ENCODE assay signal across 34 cellular contexts in genomic region chr9:91379461-91379860, GRCh38.
"Had no signal": no experiment of that assay in that cellular context is flagged by ENCODE, and none has a peak within 500 bp of the region (broad histone marks: within the 10 kb centered on the region; RNA-seq: fewer than 3 reads in every experiment).

No MANE protein-coding gene starts in this region.

- H3K36me3 ChIP-seq: breast epithelium, esophagus muscularis mucosa, gastrocnemius medialis, pancreas, prostate gland, tibial nerve, WERI-Rb-1 had no signal

- H3K27me3 ChIP-seq: breast epithelium, esophagus muscularis mucosa, gastrocnemius medialis, hepatocyte, pancreas, tibial nerve had no signal

- H3K27ac ChIP-seq: breast epithelium, esophagus muscularis mucosa, gastrocnemius medialis, hepatocyte, pancreas, prostate gland, tibial nerve, WERI-Rb-1 had no signal

- H3K4me3 ChIP-seq: breast epithelium, esophagus muscularis mucosa, gastrocnemius medialis, hepatocyte, pancreas, prostate gland, tibial nerve had no signal

- H3K4me3 Mint-ChIP-seq: activated naive CD4-positive, alpha-beta T cell treated with anti-CD3 and anti-CD28 coated beads for 36 hours; activated naive CD8-positive, alpha-beta T cell treated with anti-CD3 and anti-CD28 coated beads for 36 hours; activated T-helper 1 cell treated with anti-CD3 and anti-CD28 coated beads, Interleukin-12 subunit alpha, Interleukin-12 subunit beta, Interleukin-2, Interleukin-4 antibody, amounts not matched to agents 30 ng/mL and 10 ng/mL and 1 ng/mL, durations not matched to agents 14 hours and 24 hours and 36 hours; dendritic cell treated with granulocyte-macrophage colony-stimulating factor and Interleukin-4, amounts not matched to agents 40 ng/mL and 50 ng/mL, for 4 days; endodermal cell; mesothelial cell of epicardium; naive B cell; neural crest cell; stimulated activated naive B cell treated with anti-CD40 and anti-IgM and Interleukin-4, amounts not matched to agents 10 μg/mL and 1 μg/mL and 100 μg/mL, for 72 hours; T-helper 17 cell had no signal

- H3K4me1 ChIP-seq: breast epithelium, esophagus muscularis mucosa, gastrocnemius medialis, prostate gland had no signal

- H3K4me2 ChIP-seq: hepatocyte had no signal

- H3K27ac Mint-ChIP-seq: activated naive CD4-positive, alpha-beta T cell treated with anti-CD3 and anti-CD28 coated beads for 36 hours; activated naive CD8-positive, alpha-beta T cell treated with anti-CD3 and anti-CD28 coated beads for 36 hours; activated T-helper 1 cell treated with anti-CD3 and anti-CD28 coated beads, Interleukin-12 subunit alpha, Interleukin-12 subunit beta, Interleukin-2, Interleukin-4 antibody, amounts not matched to agents 30 ng/mL and 10 ng/mL and 1 ng/mL, durations not matched to agents 14 hours and 24 hours and 36 hours; dendritic cell treated with granulocyte-macrophage colony-stimulating factor and Interleukin-4, amounts not matched to agents 40 ng/mL and 50 ng/mL, for 4 days; endodermal cell; mesothelial cell of epicardium; naive B cell; stimulated activated naive B cell treated with anti-CD40 and anti-IgM and Interleukin-4, amounts not matched to agents 10 μg/mL and 1 μg/mL and 100 μg/mL, for 72 hours; T-helper 17 cell had no signal

- H3K4me1 Mint-ChIP-seq: activated naive CD8-positive, alpha-beta T cell treated with anti-CD3 and anti-CD28 coated beads for 36 hours; endodermal cell; mesothelial cell of epicardium; naive B cell; neural crest cell; T-helper 17 cell had no signal

- DNase-seq: activated CD4-positive, alpha-beta T cell treated with anti-CD3 and anti-CD28 coated beads for 48 hours; activated CD4-positive, alpha-beta T cell treated with anti-CD3 and anti-CD28 coated beads, Interleukin-2, amount 50 U/mL, for 48 hours; activated CD8-positive, alpha-beta memory T cell treated with anti-CD3 and anti-CD28 coated beads, Interleukin-2, amount 50 U/mL, for 4 hours; activated effector memory CD4-positive, alpha-beta T cell treated with anti-CD3 and anti-CD28 coated beads, Interleukin-2, amount 50 U/mL, for 16 hours; activated naive CD4-positive, alpha-beta T cell treated with anti-CD3 and anti-CD28 coated beads for 36 hours; activated naive CD8-positive, alpha-beta T cell treated with anti-CD3 and anti-CD28 coated beads for 36 hours; activated T-cell treated with anti-CD3 and anti-CD28 coated beads, Interleukin-2, amount 50 U/mL, for 1 hour; amniotic stem cell; central memory CD4-positive, alpha-beta T cell; endodermal cell; gastrocnemius medialis; glutamatergic neuron; left cardiac atrium; left ventricle myocardium superior; naive B cell; nucleus accumbens; pancreas; retina; small intestine; stimulated activated CD4-positive, alpha-beta T cell treated with anti-CD3 and anti-CD28 coated beads, Interleukin-1b, Interleukin-23, amount 100 ng/mL, for 48 hours; stimulated activated naive B cell treated with anti-CD40 and anti-IgM and Interleukin-4, amounts not matched to agents 10 μg/mL and 1 μg/mL and 100 μg/mL, for 72 hours; T-helper 17 cell; T1000; WERI-Rb-1 had no signal

- H3K27me3 Mint-ChIP-seq: dendritic cell treated with granulocyte-macrophage colony-stimulating factor and Interleukin-4, amounts not matched to agents 40 ng/mL and 50 ng/mL, for 4 days had no signal

- H3K9me3 ChIP-seq: breast epithelium, esophagus muscularis mucosa, gastrocnemius medialis, pancreas, prostate gland, tibial nerve had no signal

- ATAC-seq: activated CD4-positive, CD25-positive, alpha-beta regulatory T cell treated with anti-CD3 and anti-CD28 coated beads, Interleukin-2, amount 50 U/mL, for 24 hours; gastrocnemius medialis; left cardiac atrium; left ventricle myocardium superior; stimulated activated naive B cell treated with anti-CD40 and anti-IgM and Interleukin-4, amounts not matched to agents 10 μg/mL and 1 μg/mL and 100 μg/mL, for 72 hours; T-helper 17 cell had no signal

- H2AFZ ChIP-seq: hepatocyte had no signal
